In the genomic region with DNA sequence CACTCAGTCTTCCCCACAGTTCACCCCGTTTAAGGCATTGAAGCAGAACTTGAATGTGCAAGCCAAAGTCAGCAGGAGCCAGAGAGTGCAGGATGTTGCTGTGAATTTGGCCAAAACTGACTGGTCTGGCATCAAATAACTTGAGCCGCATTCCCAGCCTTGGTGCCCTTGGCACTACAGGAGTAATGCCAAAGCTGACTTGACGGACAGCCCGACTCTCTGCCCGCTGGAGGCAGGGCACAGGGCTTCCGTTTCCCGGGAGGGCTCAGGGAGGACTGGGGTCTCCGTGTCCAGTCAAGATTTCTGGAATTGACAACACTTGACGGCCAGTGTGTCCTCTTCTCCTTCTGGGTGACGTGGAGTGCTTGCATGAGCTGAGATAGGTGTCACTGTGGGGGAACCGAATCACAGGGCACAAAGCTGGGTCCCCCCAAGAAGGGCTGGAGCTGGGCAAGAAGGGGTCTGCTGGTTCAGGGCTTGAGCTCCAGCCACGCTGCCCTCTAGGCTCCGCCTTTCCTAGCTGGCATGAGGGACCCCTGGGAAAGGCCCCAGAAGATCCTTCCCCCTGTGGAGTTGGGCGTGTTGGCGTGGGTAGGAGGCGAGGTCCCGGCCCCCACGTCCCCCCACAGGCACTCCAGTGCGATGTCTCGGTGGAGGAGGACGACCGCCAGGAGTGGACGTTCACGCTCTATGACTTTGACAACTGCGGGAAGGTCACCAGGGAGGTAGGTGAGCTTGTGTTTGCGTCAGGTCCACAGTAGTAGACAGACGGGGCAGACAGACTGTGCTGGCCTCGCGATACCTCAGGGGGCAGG, we compare ENCODE assay signal across 2 cellular contexts.
TF ChIP-seq lines count a peak whose summit lies in the region.

No MANE protein-coding gene starts in this region.

TF ChIP-seq in GM23338, 12 proteins besides CTCF, POLR2A, EP300 and RAD21:
- TF ChIP-seq, protein P1, sequence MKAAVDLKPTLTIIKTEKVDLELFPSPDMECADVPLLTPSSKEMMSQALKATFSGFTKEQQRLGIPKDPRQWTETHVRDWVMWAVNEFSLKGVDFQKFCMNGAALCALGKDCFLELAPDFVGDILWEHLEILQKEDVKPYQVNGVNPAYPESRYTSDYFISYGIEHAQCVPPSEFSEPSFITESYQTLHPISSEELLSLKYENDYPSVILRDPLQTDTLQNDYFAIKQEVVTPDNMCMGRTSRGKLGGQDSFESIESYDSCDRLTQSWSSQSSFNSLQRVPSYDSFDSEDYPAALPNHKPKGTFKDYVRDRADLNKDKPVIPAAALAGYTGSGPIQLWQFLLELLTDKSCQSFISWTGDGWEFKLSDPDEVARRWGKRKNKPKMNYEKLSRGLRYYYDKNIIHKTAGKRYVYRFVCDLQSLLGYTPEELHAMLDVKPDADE (IDR thresholded peaks at IDR 0.05) = no peak
- TF ChIP-seq STAT1 (IDR thresholded peaks at IDR 0.05; ENCODE audit: unreplicated experiment) (no peak), EZH2 (IDR thresholded peaks at IDR 0.05; ENCODE audit: low read depth, unreplicated experiment) (no peak), JUNB (IDR thresholded peaks at IDR 0.05; ENCODE audit: unreplicated experiment) (no peak), POLR2AphosphoS5 (IDR thresholded peaks at IDR 0.05; ENCODE audit: low read depth) (no peak)
- TF ChIP-seq, protein P2, sequence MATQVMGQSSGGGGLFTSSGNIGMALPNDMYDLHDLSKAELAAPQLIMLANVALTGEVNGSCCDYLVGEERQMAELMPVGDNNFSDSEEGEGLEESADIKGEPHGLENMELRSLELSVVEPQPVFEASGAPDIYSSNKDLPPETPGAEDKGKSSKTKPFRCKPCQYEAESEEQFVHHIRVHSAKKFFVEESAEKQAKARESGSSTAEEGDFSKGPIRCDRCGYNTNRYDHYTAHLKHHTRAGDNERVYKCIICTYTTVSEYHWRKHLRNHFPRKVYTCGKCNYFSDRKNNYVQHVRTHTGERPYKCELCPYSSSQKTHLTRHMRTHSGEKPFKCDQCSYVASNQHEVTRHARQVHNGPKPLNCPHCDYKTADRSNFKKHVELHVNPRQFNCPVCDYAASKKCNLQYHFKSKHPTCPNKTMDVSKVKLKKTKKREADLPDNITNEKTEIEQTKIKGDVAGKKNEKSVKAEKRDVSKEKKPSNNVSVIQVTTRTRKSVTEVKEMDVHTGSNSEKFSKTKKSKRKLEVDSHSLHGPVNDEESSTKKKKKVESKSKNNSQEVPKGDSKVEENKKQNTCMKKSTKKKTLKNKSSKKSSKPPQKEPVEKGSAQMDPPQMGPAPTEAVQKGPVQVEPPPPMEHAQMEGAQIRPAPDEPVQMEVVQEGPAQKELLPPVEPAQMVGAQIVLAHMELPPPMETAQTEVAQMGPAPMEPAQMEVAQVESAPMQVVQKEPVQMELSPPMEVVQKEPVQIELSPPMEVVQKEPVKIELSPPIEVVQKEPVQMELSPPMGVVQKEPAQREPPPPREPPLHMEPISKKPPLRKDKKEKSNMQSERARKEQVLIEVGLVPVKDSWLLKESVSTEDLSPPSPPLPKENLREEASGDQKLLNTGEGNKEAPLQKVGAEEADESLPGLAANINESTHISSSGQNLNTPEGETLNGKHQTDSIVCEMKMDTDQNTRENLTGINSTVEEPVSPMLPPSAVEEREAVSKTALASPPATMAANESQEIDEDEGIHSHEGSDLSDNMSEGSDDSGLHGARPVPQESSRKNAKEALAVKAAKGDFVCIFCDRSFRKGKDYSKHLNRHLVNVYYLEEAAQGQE (IDR thresholded peaks at IDR 0.05; ENCODE audit: unreplicated experiment) = no peak
- TF ChIP-seq, protein P3, sequence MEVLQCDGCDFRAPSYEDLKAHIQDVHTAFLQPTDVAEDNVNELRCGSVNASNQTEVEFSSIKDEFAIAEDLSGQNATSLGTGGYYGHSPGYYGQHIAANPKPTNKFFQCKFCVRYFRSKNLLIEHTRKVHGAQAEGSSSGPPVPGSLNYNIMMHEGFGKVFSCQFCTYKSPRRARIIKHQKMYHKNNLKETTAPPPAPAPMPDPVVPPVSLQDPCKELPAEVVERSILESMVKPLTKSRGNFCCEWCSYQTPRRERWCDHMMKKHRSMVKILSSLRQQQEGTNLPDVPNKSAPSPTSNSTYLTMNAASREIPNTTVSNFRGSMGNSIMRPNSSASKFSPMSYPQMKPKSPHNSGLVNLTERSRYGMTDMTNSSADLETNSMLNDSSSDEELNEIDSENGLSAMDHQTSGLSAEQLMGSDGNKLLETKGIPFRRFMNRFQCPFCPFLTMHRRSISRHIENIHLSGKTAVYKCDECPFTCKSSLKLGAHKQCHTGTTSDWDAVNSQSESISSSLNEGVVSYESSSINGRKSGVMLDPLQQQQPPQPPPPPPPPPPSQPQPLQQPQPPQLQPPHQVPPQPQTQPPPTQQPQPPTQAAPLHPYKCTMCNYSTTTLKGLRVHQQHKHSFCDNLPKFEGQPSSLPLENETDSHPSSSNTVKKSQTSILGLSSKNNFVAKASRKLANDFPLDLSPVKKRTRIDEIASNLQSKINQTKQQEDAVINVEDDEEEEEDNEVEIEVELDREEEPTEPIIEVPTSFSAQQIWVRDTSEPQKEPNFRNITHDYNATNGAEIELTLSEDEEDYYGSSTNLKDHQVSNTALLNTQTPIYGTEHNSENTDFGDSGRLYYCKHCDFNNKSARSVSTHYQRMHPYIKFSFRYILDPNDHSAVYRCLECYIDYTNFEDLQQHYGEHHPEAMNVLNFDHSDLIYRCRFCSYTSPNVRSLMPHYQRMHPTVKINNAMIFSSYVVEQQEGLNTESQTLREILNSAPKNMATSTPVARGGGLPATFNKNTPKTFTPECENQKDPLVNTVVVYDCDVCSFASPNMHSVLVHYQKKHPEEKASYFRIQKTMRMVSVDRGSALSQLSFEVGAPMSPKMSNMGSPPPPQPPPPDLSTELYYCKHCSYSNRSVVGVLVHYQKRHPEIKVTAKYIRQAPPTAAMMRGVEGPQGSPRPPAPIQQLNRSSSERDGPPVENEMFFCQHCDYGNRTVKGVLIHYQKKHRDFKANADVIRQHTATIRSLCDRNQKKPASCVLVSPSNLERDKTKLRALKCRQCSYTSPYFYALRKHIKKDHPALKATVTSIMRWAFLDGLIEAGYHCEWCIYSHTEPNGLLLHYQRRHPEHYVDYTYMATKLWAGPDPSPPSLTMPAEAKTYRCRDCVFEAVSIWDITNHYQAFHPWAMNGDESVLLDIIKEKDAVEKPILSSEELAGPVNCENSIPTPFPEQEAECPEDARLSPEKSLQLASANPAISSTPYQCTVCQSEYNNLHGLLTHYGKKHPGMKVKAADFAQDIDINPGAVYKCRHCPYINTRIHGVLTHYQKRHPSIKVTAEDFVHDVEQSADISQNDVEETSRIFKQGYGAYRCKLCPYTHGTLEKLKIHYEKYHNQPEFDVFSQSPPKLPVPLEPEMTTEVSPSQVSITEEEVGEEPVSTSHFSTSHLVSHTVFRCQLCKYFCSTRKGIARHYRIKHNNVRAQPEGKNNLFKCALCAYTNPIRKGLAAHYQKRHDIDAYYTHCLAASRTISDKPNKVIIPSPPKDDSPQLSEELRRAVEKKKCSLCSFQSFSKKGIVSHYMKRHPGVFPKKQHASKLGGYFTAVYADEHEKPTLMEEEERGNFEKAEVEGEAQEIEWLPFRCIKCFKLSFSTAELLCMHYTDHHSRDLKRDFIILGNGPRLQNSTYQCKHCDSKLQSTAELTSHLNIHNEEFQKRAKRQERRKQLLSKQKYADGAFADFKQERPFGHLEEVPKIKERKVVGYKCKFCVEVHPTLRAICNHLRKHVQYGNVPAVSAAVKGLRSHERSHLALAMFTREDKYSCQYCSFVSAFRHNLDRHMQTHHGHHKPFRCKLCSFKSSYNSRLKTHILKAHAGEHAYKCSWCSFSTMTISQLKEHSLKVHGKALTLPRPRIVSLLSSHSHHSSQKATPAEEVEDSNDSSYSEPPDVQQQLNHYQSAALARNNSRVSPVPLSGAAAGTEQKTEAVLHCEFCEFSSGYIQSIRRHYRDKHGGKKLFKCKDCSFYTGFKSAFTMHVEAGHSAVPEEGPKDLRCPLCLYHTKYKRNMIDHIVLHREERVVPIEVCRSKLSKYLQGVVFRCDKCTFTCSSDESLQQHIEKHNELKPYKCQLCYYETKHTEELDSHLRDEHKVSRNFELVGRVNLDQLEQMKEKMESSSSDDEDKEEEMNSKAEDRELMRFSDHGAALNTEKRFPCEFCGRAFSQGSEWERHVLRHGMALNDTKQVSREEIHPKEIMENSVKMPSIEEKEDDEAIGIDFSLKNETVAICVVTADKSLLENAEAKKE (CRISPR knock-in tag; IDR thresholded peaks at IDR 0.05) = no peak

TF ChIP-seq in H1, 55 proteins besides CTCF, POLR2A, EP300 and RAD21:
- no peak for TF ChIP-seq CBX8 (IDR thresholded peaks at IDR 0.05; ENCODE audit: borderline replicate concordance, low read depth, low read length)
- TF ChIP-seq GTF2F1 (IDR thresholded peaks at IDR 0.05; ENCODE audit: borderline replicate concordance, low read depth, low read length) = no peak
